27 cellular contexts compared by ENCODE assay signal in genomic region chr11:134598368-134598767, GRCh38.
"Had no signal": no experiment of that assay in that cellular context is flagged by ENCODE, and none has a peak within 500 bp of the region (broad histone marks: within the 10 kb centered on the region; RNA-seq: fewer than 3 reads in every experiment).

No MANE protein-coding gene starts in this region.

- H3K27ac Mint-ChIP-seq: activated naive CD4-positive, alpha-beta T cell treated with anti-CD3 and anti-CD28 coated beads for 36 hours; activated naive CD8-positive, alpha-beta T cell treated with anti-CD3 and anti-CD28 coated beads for 36 hours; activated T-cell treated with anti-CD3 and anti-CD28 coated beads, Interleukin-2, amount 50 U/mL, for 72 hours; natural killer cell treated with Interleukin-12 subunit alpha and Interleukin-12 subunit beta and Interleukin-15 and Interleukin-18, amount 100 ng/mL, for 72 hours; stimulated activated naive CD8-positive, alpha-beta T cell treated with anti-CD3 and anti-CD28 coated beads, Interleukin-15, Interleukin-2, amounts not matched to agents 100 ng/mL and 50 ng/mL, for 24 hours; T-helper 2 cell treated with Interferon-gamma antibody and Interleukin-4, amounts not matched to agents 5 μg/mL and 100 μg/mL, for 36 hours; type B pancreatic cell had no signal

- H3K4me1 ChIP-seq: adrenal gland, body of pancreas, esophagus muscularis mucosa, foreskin keratinocyte, heart right ventricle, left lung, right lobe of liver, uterus had no signal

- H3K9me3 Mint-ChIP-seq: activated naive CD4-positive, alpha-beta T cell treated with anti-CD3 and anti-CD28 coated beads for 36 hours; activated naive CD8-positive, alpha-beta T cell treated with anti-CD3 and anti-CD28 coated beads for 36 hours; activated T-cell treated with anti-CD3 and anti-CD28 coated beads, Interleukin-2, amount 50 U/mL, for 72 hours; natural killer cell treated with Interleukin-12 subunit alpha and Interleukin-12 subunit beta and Interleukin-15 and Interleukin-18, amount 100 ng/mL, for 72 hours; stimulated activated naive CD8-positive, alpha-beta T cell treated with anti-CD3 and anti-CD28 coated beads, Interleukin-15, Interleukin-2, amounts not matched to agents 100 ng/mL and 50 ng/mL, for 24 hours; T-helper 2 cell treated with Interferon-gamma antibody and Interleukin-4, amounts not matched to agents 5 μg/mL and 100 μg/mL, for 36 hours; type B pancreatic cell had no signal

- H3K4me3 Mint-ChIP-seq: activated naive CD4-positive, alpha-beta T cell treated with anti-CD3 and anti-CD28 coated beads for 36 hours; activated naive CD8-positive, alpha-beta T cell treated with anti-CD3 and anti-CD28 coated beads for 36 hours; activated T-cell treated with anti-CD3 and anti-CD28 coated beads, Interleukin-2, amount 50 U/mL, for 72 hours; natural killer cell treated with Interleukin-12 subunit alpha and Interleukin-12 subunit beta and Interleukin-15 and Interleukin-18, amount 100 ng/mL, for 72 hours; stimulated activated naive CD8-positive, alpha-beta T cell treated with anti-CD3 and anti-CD28 coated beads, Interleukin-15, Interleukin-2, amounts not matched to agents 100 ng/mL and 50 ng/mL, for 24 hours; T-helper 2 cell treated with Interferon-gamma antibody and Interleukin-4, amounts not matched to agents 5 μg/mL and 100 μg/mL, for 36 hours; type B pancreatic cell had no signal

- ATAC-seq: activated T-cell treated with anti-CD3 and anti-CD28 coated beads, Interleukin-2, amount 50 U/mL, for 72 hours; body of pancreas; foreskin keratinocyte; heart right ventricle; left lung; mucosa of descending colon; right lobe of liver had no signal

- DNase-seq: activated CD4-positive, alpha-beta T cell treated with anti-CD3 and anti-CD28 coated beads for 4 hours; activated CD4-positive, alpha-beta T cell treated with anti-CD3 and anti-CD28 coated beads, Interleukin-2, amount 50 U/mL, for 4 hours; activated CD4-positive, CD25-positive, alpha-beta regulatory T cell; activated naive CD4-positive, alpha-beta T cell treated with anti-CD3 and anti-CD28 coated beads for 36 hours; activated naive CD8-positive, alpha-beta T cell treated with anti-CD3 and anti-CD28 coated beads for 36 hours; activated T-cell treated with anti-CD3 and anti-CD28 coated beads for 4 hours; activated T-cell treated with anti-CD3 and anti-CD28 coated beads, Interleukin-2, amount 50 U/mL, for 72 hours; aorta; body of pancreas; cerebellar nuclear complex; foreskin keratinocyte; heart right ventricle; kidney glomerular epithelial cell; mesendoderm; mucosa of descending colon; right lobe of liver; stimulated activated CD4-positive, alpha-beta T cell treated with anti-CD3 and anti-CD28 coated beads, Interleukin-4, amount 100 ng/mL, for 1 hour; uterus had no signal

- H3K27me3 ChIP-seq: adrenal gland, body of pancreas, foreskin keratinocyte, right lobe of liver, uterus had no signal

- H3K9me3 ChIP-seq: adrenal gland, body of pancreas, left lung, mucosa of descending colon, right lobe of liver, thoracic aorta, uterus had no signal

- H3K27ac ChIP-seq: adrenal gland, body of pancreas, esophagus muscularis mucosa, foreskin keratinocyte, heart right ventricle, left lung, right lobe of liver, thoracic aorta, uterus had no signal

- H3K4me1 Mint-ChIP-seq: activated naive CD8-positive, alpha-beta T cell treated with anti-CD3 and anti-CD28 coated beads for 36 hours had no signal

- H3K36me3 Mint-ChIP-seq: activated naive CD8-positive, alpha-beta T cell treated with anti-CD3 and anti-CD28 coated beads for 36 hours; natural killer cell treated with Interleukin-12 subunit alpha and Interleukin-12 subunit beta and Interleukin-15 and Interleukin-18, amount 100 ng/mL, for 72 hours; type B pancreatic cell had no signal

- H3K4me3 ChIP-seq: adrenal gland, body of pancreas, esophagus muscularis mucosa, heart right ventricle, left lung, lung, mucosa of descending colon, right lobe of liver, thoracic aorta, uterus had no signal

- H3K36me3 ChIP-seq: adrenal gland, esophagus muscularis mucosa, heart right ventricle, left lung, right lobe of liver, thoracic aorta, uterus had no signal
